ENCODE assay signal across 8 cellular contexts in genomic region chr4:148056879-148057278, GRCh38.
DNase-seq lines count a peak whose midpoint lies in the region; ATAC-seq, FAIRE-seq and TF ChIP-seq lines count a peak whose summit lies in the region.

No MANE protein-coding gene starts in this region.

- H3K27ac Mint-ChIP-seq in T-helper 2 cell treated with Interferon-gamma antibody and Interleukin-4, amounts not matched to agents 5 μg/mL and 100 μg/mL, for 36 hours = peak overlapping the region; percentile 16
- no peak overlapping the region for H3K27ac Mint-ChIP-seq in astrocyte (ENCODE audit: unreplicated experiment)
- H3K27ac Mint-ChIP-seq in stimulated activated naive CD8-positive, alpha-beta T cell treated with anti-CD3 and anti-CD28 coated beads, Interleukin-15, Interleukin-2, amounts not matched to agents 100 ng/mL and 50 ng/mL, for 24 hours = peak overlapping the region; percentile 62

- peak; percentile 25 for DNase-seq in COLO668 (lab: John Stamatoyannopoulos, UW; ENCODE audit: unreplicated experiment)
- DNase-seq in T-helper 2 cell treated with Interferon-gamma antibody and Interleukin-4, amounts not matched to agents 5 μg/mL and 100 μg/mL, for 36 hours (ENCODE audit: low spot score) = peak; percentile 64
- peak; percentile 72 for DNase-seq in astrocyte (ENCODE audit: low read depth)
- DNase-seq in lower lobe of right lung = peak; percentile 73
- no peak for DNase-seq in NCI-H2081 treated with DMSO at 0.1 percent for 48 hours (lab: John Stamatoyannopoulos, UW)

- H3K36me3 ChIP-seq in astrocyte (ENCODE audit: insufficient read depth, low read length) (peaks cover under 1% of the 10 kb centered on the region), lower lobe of right lung (no peaks in the 10 kb centered on the region)

- H3K27me3 Mint-ChIP-seq in T-helper 2 cell treated with Interferon-gamma antibody and Interleukin-4, amounts not matched to agents 5 μg/mL and 100 μg/mL, for 36 hours (ENCODE audit: low read depth) = no peaks in the 10 kb centered on the region
- H3K27me3 Mint-ChIP-seq in astrocyte (ENCODE audit: low read depth, unreplicated experiment) = no peaks in the 10 kb centered on the region
- no peaks in the 10 kb centered on the region for H3K27me3 Mint-ChIP-seq in stimulated activated naive CD8-positive, alpha-beta T cell treated with anti-CD3 and anti-CD28 coated beads, Interleukin-15, Interleukin-2, amounts not matched to agents 100 ng/mL and 50 ng/mL, for 24 hours

- no peaks in the 10 kb centered on the region for H3K4me1 ChIP-seq in astrocyte (ENCODE audit: insufficient read depth, low read length)
- H3K4me1 ChIP-seq in lower lobe of right lung = peaks cover 24% of the 10 kb centered on the region

- intact Hi-C loops in lower lobe of right lung (cut with DNase I) = no loop called here

- H3K4me2 ChIP-seq in astrocyte (ENCODE audit: low read length) = no peak overlapping the region

- H3K36me3 Mint-ChIP-seq in T-helper 2 cell treated with Interferon-gamma antibody and Interleukin-4, amounts not matched to agents 5 μg/mL and 100 μg/mL, for 36 hours (ENCODE audit: low read depth) = peaks cover 18% of the 10 kb centered on the region
- peaks cover 8% of the 10 kb centered on the region for H3K36me3 Mint-ChIP-seq in astrocyte (ENCODE audit: low read depth, unreplicated experiment)
- H3K36me3 Mint-ChIP-seq in stimulated activated naive CD8-positive, alpha-beta T cell treated with anti-CD3 and anti-CD28 coated beads, Interleukin-15, Interleukin-2, amounts not matched to agents 100 ng/mL and 50 ng/mL, for 24 hours (ENCODE audit: low read depth) = no peaks in the 10 kb centered on the region

- no peak for FAIRE-seq in astrocyte (lab: Jason Lieb, UNC)

- H3K9me3 Mint-ChIP-seq in T-helper 2 cell treated with Interferon-gamma antibody and Interleukin-4, amounts not matched to agents 5 μg/mL and 100 μg/mL, for 36 hours = no peaks in the 10 kb centered on the region
- H3K9me3 Mint-ChIP-seq in astrocyte (ENCODE audit: unreplicated experiment) = no peaks in the 10 kb centered on the region
- peaks cover 3% of the 10 kb centered on the region for H3K9me3 Mint-ChIP-seq in stimulated activated naive CD8-positive, alpha-beta T cell treated with anti-CD3 and anti-CD28 coated beads, Interleukin-15, Interleukin-2, amounts not matched to agents 100 ng/mL and 50 ng/mL, for 24 hours

- H3K4me3 Mint-ChIP-seq in T-helper 2 cell treated with Interferon-gamma antibody and Interleukin-4, amounts not matched to agents 5 μg/mL and 100 μg/mL, for 36 hours = no peak overlapping the region
- no peak overlapping the region for H3K4me3 Mint-ChIP-seq in astrocyte (ENCODE audit: unreplicated experiment)
- no peak overlapping the region for H3K4me3 Mint-ChIP-seq in stimulated activated naive CD8-positive, alpha-beta T cell treated with anti-CD3 and anti-CD28 coated beads, Interleukin-15, Interleukin-2, amounts not matched to agents 100 ng/mL and 50 ng/mL, for 24 hours

- no peaks in the 10 kb centered on the region for H3K9me3 ChIP-seq in astrocyte (ENCODE audit: insufficient read depth, low read depth, low read length)
- no peaks in the 10 kb centered on the region for H3K9me3 ChIP-seq in lower lobe of right lung

- H2AFZ ChIP-seq in astrocyte (ENCODE audit: low read depth, low read length) = no peak overlapping the region

- peak; percentile 93 for ATAC-seq in GM21367 (IDR thresholded peaks at IDR 0.05; ENCODE audit: unreplicated experiment)
- peak; percentile 82 for ATAC-seq in HG03571 (IDR thresholded peaks at IDR 0.05; ENCODE audit: unreplicated experiment)
- ATAC-seq in lower lobe of right lung = peak; percentile 70 to 88

- peaks cover 79% of the 10 kb centered on the region for H3K4me1 Mint-ChIP-seq in T-helper 2 cell treated with Interferon-gamma antibody and Interleukin-4, amounts not matched to agents 5 μg/mL and 100 μg/mL, for 36 hours (ENCODE audit: low read depth)
- peaks cover 23% of the 10 kb centered on the region for H3K4me1 Mint-ChIP-seq in astrocyte (ENCODE audit: low read depth, unreplicated experiment)
- H3K4me1 Mint-ChIP-seq in stimulated activated naive CD8-positive, alpha-beta T cell treated with anti-CD3 and anti-CD28 coated beads, Interleukin-15, Interleukin-2, amounts not matched to agents 100 ng/mL and 50 ng/mL, for 24 hours (ENCODE audit: low read depth) = peaks cover 95% of the 10 kb centered on the region

- H3K9ac ChIP-seq in astrocyte (ENCODE audit: low read length) = no peak overlapping the region

- peak; percentile 8 for TF ChIP-seq CTCF in astrocyte (IDR thresholded peaks at IDR 0.05; ENCODE audit: insufficient read depth, low read depth, low read length)
- TF ChIP-seq CTCF in lower lobe of right lung (IDR thresholded peaks at IDR 0.05) = peak; percentile 36

- no peaks in the 10 kb centered on the region for H3K27me3 ChIP-seq in astrocyte (ENCODE audit: insufficient read depth, low read length)
- H3K27me3 ChIP-seq in lower lobe of right lung (ENCODE audit: low read depth) = no peaks in the 10 kb centered on the region

- peaks cover 7% of the 10 kb centered on the region for H3K79me2 ChIP-seq in astrocyte (ENCODE audit: insufficient read depth, low read length)

- peaks cover 41% of the 10 kb centered on the region for H4K20me1 ChIP-seq in astrocyte (ENCODE audit: insufficient read depth, low read length)

- no peak overlapping the region for H3K27ac ChIP-seq in astrocyte (ENCODE audit: low read depth, low read length)
- H3K27ac ChIP-seq in lower lobe of right lung = no peak overlapping the region

- H3K4me3 ChIP-seq in astrocyte (ENCODE audit: insufficient read depth, low read depth, low read length) (no peak overlapping the region), lower lobe of right lung (no peak overlapping the region)
